In the genomic region with DNA sequence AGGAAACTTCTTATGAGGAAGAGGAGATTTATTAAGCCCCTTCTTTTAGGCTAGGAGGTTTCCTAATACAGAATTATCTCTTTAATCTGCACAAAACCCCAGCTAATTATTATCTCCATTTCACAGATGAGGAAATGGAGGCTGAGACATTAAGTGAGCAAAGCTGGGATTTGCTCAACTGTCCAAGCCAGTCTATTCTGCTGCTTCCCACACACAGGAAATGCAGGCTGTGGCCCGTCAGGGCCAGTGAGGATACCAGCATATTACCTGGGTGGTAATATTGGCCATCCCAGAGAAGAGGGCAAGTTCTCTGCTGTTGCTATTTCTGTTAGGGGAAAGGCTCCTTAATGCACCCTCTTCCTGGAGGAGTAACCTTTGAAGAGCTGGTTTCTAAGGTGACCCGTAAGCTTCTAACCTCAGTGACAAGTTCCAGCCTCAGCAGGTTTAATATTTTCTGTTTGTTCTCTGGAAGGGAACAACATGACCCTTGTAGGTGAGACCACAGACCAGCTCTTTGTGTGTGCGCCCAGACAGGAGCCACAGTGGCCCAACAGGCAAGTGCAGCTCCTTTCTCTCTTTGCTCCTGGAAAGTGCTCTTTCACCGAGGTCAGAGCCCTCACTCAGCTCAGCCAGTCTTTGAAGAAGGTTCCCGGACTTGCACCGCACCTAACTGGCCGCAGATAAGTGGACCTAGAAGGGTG, we compare ENCODE assay signal across 10 cellular contexts. TPM values are rescaled to one million over a fixed set of nuclear protein-coding genes. Genes with fewer than 3 reads are reported as not detected.
DNase-seq lines count a peak whose midpoint lies in the region; ATAC-seq and TF ChIP-seq lines count a peak whose summit lies in the region.
"Had no signal": no experiment of that assay in that cellular context is flagged by ENCODE, and none has a peak within 500 bp of the region (broad histone marks: within the 10 kb centered on the region; RNA-seq: fewer than 3 reads in every experiment).

No MANE protein-coding gene starts in this region.

- H3K9me3 ChIP-seq in spleen (no peaks in the 10 kb centered on the region), ascending aorta (no peaks in the 10 kb centered on the region)

- H3K4me3 Mint-ChIP-seq in activated CD4-positive, alpha-beta T cell treated with anti-CD3 and anti-CD28 coated beads, Interleukin-2, amount 10 ng/mL, durations not matched to agents 7 days and 5 days = peak overlapping the region; percentile 54

- CTCF ChIA-PET in activated CD4-positive, alpha-beta T cell treated with anti-CD3 and anti-CD28 coated beads, Interleukin-2, amount 10 ng/mL, durations not matched to agents 7 days and 5 days (lab: Charles Lee) = interaction anchor here (0.6 to 3.6 kb wide), 3 partner anchors 10 to 1130 kb away, joined by 3 to 18 read pairs (median 3); no protein-coding TSS in a partner anchor

- H3K36me3 ChIP-seq in spleen = no peaks in the 10 kb centered on the region
- H3K36me3 ChIP-seq in ascending aorta = no peaks in the 10 kb centered on the region

- H3K27ac Mint-ChIP-seq in activated CD4-positive, alpha-beta T cell treated with anti-CD3 and anti-CD28 coated beads, Interleukin-2, amount 10 ng/mL, durations not matched to agents 7 days and 5 days = peak overlapping the region; percentile 10

- 37 to 43% (median 41%) methylated on average over 7 of the region's 7 CpGs for WGBS in adipose tissue, 3 donors
- 16 to 25% (median 18%) methylated on average over 7 of the region's 7 CpGs for WGBS in spleen, 5 donors

- no peak for TF ChIP-seq CTCF in spleen (IDR thresholded peaks at IDR 0.05 in 8 of 11, conservative IDR thresholded peaks at IDR 0.05 in 3 of 11)
- TF ChIP-seq CTCF in ascending aorta (IDR thresholded peaks at IDR 0.05) = no peak

- H3K4me1 Mint-ChIP-seq in activated CD4-positive, alpha-beta T cell treated with anti-CD3 and anti-CD28 coated beads, Interleukin-2, amount 10 ng/mL, durations not matched to agents 7 days and 5 days = peaks cover 6% of the 10 kb centered on the region

- H3K4me3 ChIP-seq in spleen = peak overlapping the region in 6 of 8 donors; percentile 4 to 53 (median 18)
- no peak overlapping the region for H3K4me3 ChIP-seq in ascending aorta

- no peaks in the 10 kb centered on the region for H3K27me3 Mint-ChIP-seq in activated CD4-positive, alpha-beta T cell treated with anti-CD3 and anti-CD28 coated beads, Interleukin-2, amount 10 ng/mL, durations not matched to agents 7 days and 5 days

- peak; percentile 49 for ATAC-seq in HG02943 (IDR thresholded peaks at IDR 0.05; ENCODE audit: low read depth, unreplicated experiment)

- H3K36me3 Mint-ChIP-seq in activated CD4-positive, alpha-beta T cell treated with anti-CD3 and anti-CD28 coated beads, Interleukin-2, amount 10 ng/mL, durations not matched to agents 7 days and 5 days (ENCODE audit: low read depth) = no peaks in the 10 kb centered on the region

- H3K27ac ChIP-seq in adipose tissue (ENCODE audit: low read depth, low read length) = peak overlapping the region; percentile 29
- H3K27ac ChIP-seq in spleen = peak overlapping the region; percentile 58 to 85 (median 80)
- H3K27ac ChIP-seq in ascending aorta = no peak overlapping the region

- no peaks in the 10 kb centered on the region for H3K9me3 Mint-ChIP-seq in activated CD4-positive, alpha-beta T cell treated with anti-CD3 and anti-CD28 coated beads, Interleukin-2, amount 10 ng/mL, durations not matched to agents 7 days and 5 days

- DNase-seq in activated CD4-positive, alpha-beta T cell treated with anti-CD3 and anti-CD28 coated beads, Interleukin-2, amount 10 ng/mL, durations not matched to agents 7 days and 5 days = no peak
- no peak for DNase-seq in activated CD4-positive, alpha-beta T cell treated with anti-CD3 and anti-CD28 coated beads, Interleukin-2, amount 50 U/mL, for 1 hour
- DNase-seq in spleen (peak; percentile 71), HuH-7 (ENCODE audit: low spot score) (no peak), ascending aorta (ENCODE audit: low spot score in 2 of 2) (no peak), NCI-H2227 treated with DMSO at 0.1 percent for 48 hours (lab: John Stamatoyannopoulos, UW) (no peak)
- DNase-seq: ACHN; activated CD4-positive, CD25-positive, alpha-beta regulatory T cell treated with anti-CD3 and anti-CD28 coated beads, Interleukin-2, amount 50 U/mL, for 72 hours had no signal

- POLR2A ChIA-PET in activated CD4-positive, alpha-beta T cell treated with anti-CD3 and anti-CD28 coated beads, Interleukin-2, amount 10 ng/mL, durations not matched to agents 7 days and 5 days (lab: Charles Lee) = no interaction called here

- no peaks in the 10 kb centered on the region for H3K27me3 ChIP-seq in spleen (replicated peaks in 1 of 7)
- no peaks in the 10 kb centered on the region for H3K27me3 ChIP-seq in ascending aorta

- intact Hi-C loops in spleen (cut with DNase I; ENCODE audit: low total_unique reads) (no loop called here), ascending aorta (cut with DNase I) (no loop called here)

- no peak for TF ChIP-seq POLR2A in spleen (IDR thresholded peaks at IDR 0.05)

- peaks cover 41 to 87% (median 65%) of the 10 kb centered on the region in 6 donors for H3K4me1 ChIP-seq in spleen
- no peaks in the 10 kb centered on the region for H3K4me1 ChIP-seq in ascending aorta

RNA-seq across cellular contexts. Expression of a gene that starts 35.6 kb away (rescaled TPM):
- total RNA-seq in activated CD4-positive, alpha-beta T cell treated with anti-CD3 and anti-CD28 coated beads, Interleukin-2, amount 10 ng/mL, durations not matched to agents 7 days and 5 days = under 1 TPM in 1 of 2 experiments, not detected in 1; 0.04 TPM
- polyA plus RNA-seq in adipose tissue (10 to 100 TPM in 2 of 3 donors, 1 to 10 TPM in 1; 5.9 to 18.0 (median 15.3) TPM), spleen (10 to 100 TPM; 11.6 to 31.2 (median 26.4) TPM)
- total RNA-seq in spleen (10 to 100 TPM; 73.5 to 99.1 (median 81.2) TPM), ascending aorta (25.5 TPM)

Comparison
In these comparisons a context has a peak if more than half of its experiments do, and no peak if none do; other contexts are left out.
1. H3K27ac ChIP-seq: peak in adipose tissue (single experiment) and spleen (8 of 8); none in ascending aorta (0 of 2).
2. H3K4me3 ChIP-seq: peak in spleen (6 of 8); none in ascending aorta (0 of 2).
3. RNA of a gene that starts 35.6 kb away (total RNA-seq): 73.5 to 99.1 TPM in spleen and 25.5 TPM in ascending aorta (single experiment); 0.04 TPM in activated CD4-positive, alpha-beta T cell treated with anti-CD3 and anti-CD28 coated beads, Interleukin-2, amount 10 ng/mL, durations not matched to agents 7 days and 5 days; every median in the first group is over 10 times any median in the second.